25 cellular contexts compared by ENCODE assay signal in the genomic region with DNA sequence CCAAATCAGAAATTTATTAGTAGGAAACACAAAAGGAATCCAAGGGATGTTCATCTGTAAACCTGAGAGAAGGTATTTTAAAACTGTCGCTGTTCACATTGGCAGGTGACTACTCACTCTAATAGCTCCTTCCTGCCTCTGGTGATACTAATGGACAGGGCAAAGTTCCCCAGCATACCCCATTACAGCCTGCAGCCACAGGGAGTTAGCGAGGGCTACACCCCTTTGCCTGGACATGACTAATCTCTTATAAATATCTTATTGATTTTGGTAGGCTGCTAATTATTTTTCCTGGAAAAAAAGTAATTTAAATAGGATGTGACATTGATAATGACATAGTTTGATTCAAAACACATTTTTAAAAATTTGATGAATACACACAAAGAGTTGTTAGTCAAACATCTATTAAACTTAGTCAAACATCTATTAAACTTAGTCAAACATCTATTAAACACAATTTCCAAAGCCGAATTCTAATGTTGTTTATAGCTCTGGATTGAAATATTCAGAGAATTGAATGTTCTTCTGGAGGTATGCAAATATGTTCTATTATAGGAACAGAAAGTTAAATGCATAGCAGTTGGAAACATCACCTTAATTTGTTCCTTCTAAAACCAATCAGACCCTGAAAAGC.
"Had no signal": no experiment of that assay in that cellular context is flagged by ENCODE, and none has a peak within 500 bp of the region (broad histone marks: within the 10 kb centered on the region; RNA-seq: fewer than 3 reads in every experiment).

No MANE protein-coding gene starts in this region.

- H3K9me3 ChIP-seq: suprapubic skin, tibial artery had no signal

- H3K27me3 ChIP-seq: brain microvascular endothelial cell, right atrium auricular region, suprapubic skin, tibial artery, upper lobe of right lung had no signal

- ATAC-seq: effector memory CD8-positive, alpha-beta T cell; mucosa of descending colon; psoas muscle; stimulated activated naive B cell treated with anti-CD40 and anti-IgM and Interleukin-4, amounts not matched to agents 10 μg/mL and 1 μg/mL and 100 μg/mL, for 72 hours; upper lobe of right lung; WTC11 had no signal

- DNase-seq: activated CD4-positive, alpha-beta memory T cell treated with anti-CD3 and anti-CD28 coated beads, Interleukin-2, amount 10 ng/mL, durations not matched to agents 7 days and 5 days; activated CD4-positive, alpha-beta T cell treated with anti-CD3 and anti-CD28 coated beads for 1 hour; activated CD4-positive, alpha-beta T cell treated with anti-CD3 and anti-CD28 coated beads, Interleukin-2, amount 10 ng/mL, durations not matched to agents 7 days and 5 days; activated CD8-positive, alpha-beta memory T cell treated with anti-CD3 and anti-CD28 coated beads, Interleukin-2, amount 50 U/mL, for 48 hours; activated gamma-delta T cell; activated naive CD4-positive, alpha-beta T cell treated with anti-CD3 and anti-CD28 coated beads, Interleukin-2, amount 10 ng/mL, durations not matched to agents 7 days and 5 days; activated T-cell treated with anti-CD3 and anti-CD28 coated beads, Interleukin-2, amount 50 U/mL, for 24 hours; amniotic stem cell; brain microvascular endothelial cell; effector memory CD8-positive, alpha-beta T cell; head of caudate nucleus; left ventricle myocardium inferior; mucosa of descending colon; psoas muscle; stimulated activated CD4-positive, alpha-beta T cell treated with anti-CD3 and anti-CD28 coated beads, Interleukin-15, amount 100 ng/mL, for 24 hours; stimulated activated CD4-positive, alpha-beta T cell treated with anti-CD3 and anti-CD28 coated beads, Interleukin-2, amount 100 ng/mL, for 24 hours; stimulated activated naive B cell treated with anti-CD40 and anti-IgM and Interleukin-4, amounts not matched to agents 10 μg/mL and 1 μg/mL and 100 μg/mL, for 72 hours; T-helper 2 cell; tibial artery; upper lobe of right lung had no signal

- H3K4me3 ChIP-seq: coronary artery, left ventricle myocardium inferior, lung, mucosa of descending colon, psoas muscle, right atrium auricular region, suprapubic skin, tibial artery, upper lobe of right lung had no signal

- H3K4me1 ChIP-seq: left ventricle myocardium inferior, psoas muscle, suprapubic skin, upper lobe of right lung had no signal

- H3K27ac ChIP-seq: brain microvascular endothelial cell, coronary artery, left ventricle myocardium inferior, psoas muscle, right atrium auricular region, suprapubic skin, tibial artery, upper lobe of right lung had no signal
